Comparison of ENCODE assay signal across 8 cellular contexts in genomic region chr4:84967292-84967651, GRCh38. TPM values are rescaled to one million over a fixed set of nuclear protein-coding genes. Genes with fewer than 3 reads are reported as not detected.
DNase-seq lines count a peak whose midpoint lies in the region; ATAC-seq, FAIRE-seq and TF ChIP-seq lines count a peak whose summit lies in the region.

No MANE protein-coding gene starts in this region.

- POLR2A ChIA-PET in T-cell (lab: Charles Lee): no interaction called here

- H3K36me3 ChIP-seq in ovary: no peaks in the 10 kb centered on the region

- no peaks in the 10 kb centered on the region for H3K9me3 ChIP-seq in ovary

- no peaks in the 10 kb centered on the region for H3K27me3 ChIP-seq in ovary

- H3K4me1 Mint-ChIP-seq in T-cell: peaks cover 12 to 17% (median 16%) of the 10 kb centered on the region in 3 donors

- H3K4me3 Mint-ChIP-seq in T-cell: peak overlapping the region; percentile 49 to 79 (median 51)

- CTCF ChIA-PET in T-cell (lab: Charles Lee): no interaction called here

- H3K27ac ChIP-seq in ovary: peak overlapping the region; percentile 96 to 97

- no peak for TF ChIP-seq POLR2A in ovary (IDR thresholded peaks at IDR 0.05)

- intact Hi-C loops in ovary (cut with DNase I): loop anchor here in 3 of 4 donors (5.0 to 10.0 kb wide), 3 partner anchors 382 to 392 kb away; partner anchors contain the start of gene CDS1 (in 2 of the 3)

- whole genome bisulfite sequencing in ovary, 3 donors: 1% methylated on average over 4 of the region's 4 CpGs

- H3K4me3 ChIP-seq in foreskin fibroblast (ENCODE audit: low read depth in 1 of 2, low read length in 2 of 2): peak overlapping the region; percentile 64 to 89
- peak overlapping the region; percentile 90 for H3K4me3 ChIP-seq in ovary

- no peak for TF ChIP-seq EP300 in ovary (IDR thresholded peaks at IDR 0.05)

- no peak for ATAC-seq in T-cell (replicated peaks in 1 of 4)
- no peak for ATAC-seq in HG02623 (IDR thresholded peaks at IDR 0.05; ENCODE audit: unreplicated experiment)
- ATAC-seq in GM19324 (IDR thresholded peaks at IDR 0.05; ENCODE audit: low FRiP score, unreplicated experiment): no peak
- ATAC-seq in HG03139 (IDR thresholded peaks at IDR 0.05; ENCODE audit: unreplicated experiment): no peak
- no peak for ATAC-seq in GM18909 (IDR thresholded peaks at IDR 0.05; ENCODE audit: poor library complexity, unreplicated experiment)

- TF ChIP-seq CTCF in D721Med (IDR thresholded peaks at IDR 0.05; ENCODE audit: insufficient read depth, missing control alignments) (no peak), foreskin fibroblast (IDR thresholded peaks at IDR 0.05; ENCODE audit: low read depth, low read length) (no peak), ovary (IDR thresholded peaks at IDR 0.05) (no peak)

- H3K27ac Mint-ChIP-seq in T-cell: no peak overlapping the region

- H3K36me3 Mint-ChIP-seq in T-cell: no peaks in the 10 kb centered on the region

- H3K4me1 ChIP-seq in ovary (ENCODE audit: insufficient read depth): peaks cover 2% of the 10 kb centered on the region

- no peaks in the 10 kb centered on the region for H3K9me3 Mint-ChIP-seq in T-cell

- H3K27me3 Mint-ChIP-seq in T-cell: peaks cover 19 to 31% of the 10 kb centered on the region in 2 donors

- peak; percentile 77 for FAIRE-seq in D721Med (lab: Jason Lieb, UNC)

- DNase-seq in D721Med (ENCODE audit: insufficient read length, low spot score): no peak
- DNase-seq in T-cell: no peak
- DNase-seq in foreskin fibroblast: peak in 1 of 2 donors; percentile 60
- peak in 1 of 5 donors; percentile 40 for DNase-seq in ovary

RNA-seq across cellular contexts. Expression of gene WDFY3, which starts 0.8 kb away (rescaled TPM):
- 1 to 10 TPM in 1 of 5 donors, under 1 TPM in 4; 0.47 to 1.3 (median 0.68) TPM for total RNA-seq in T-cell
- total RNA-seq in ovary: 10 to 100 TPM; 66.9 to 90.0 (median 77.6) TPM
- 10 to 100 TPM; 13.2 to 36.8 TPM for polyA plus RNA-seq in ovary

Comparison
In these comparisons a context has a peak if more than half of its experiments do, and no peak if none do; other contexts are left out.
1. RNA of gene WDFY3, which starts 0.8 kb away (total RNA-seq): 66.9 to 90.0 TPM in ovary; 0.47 to 1.3 TPM in T-cell; every median in the first group is over 10 times any median in the second.